Comparison of ENCODE assay signal across 1 cellular context in the genomic region with DNA sequence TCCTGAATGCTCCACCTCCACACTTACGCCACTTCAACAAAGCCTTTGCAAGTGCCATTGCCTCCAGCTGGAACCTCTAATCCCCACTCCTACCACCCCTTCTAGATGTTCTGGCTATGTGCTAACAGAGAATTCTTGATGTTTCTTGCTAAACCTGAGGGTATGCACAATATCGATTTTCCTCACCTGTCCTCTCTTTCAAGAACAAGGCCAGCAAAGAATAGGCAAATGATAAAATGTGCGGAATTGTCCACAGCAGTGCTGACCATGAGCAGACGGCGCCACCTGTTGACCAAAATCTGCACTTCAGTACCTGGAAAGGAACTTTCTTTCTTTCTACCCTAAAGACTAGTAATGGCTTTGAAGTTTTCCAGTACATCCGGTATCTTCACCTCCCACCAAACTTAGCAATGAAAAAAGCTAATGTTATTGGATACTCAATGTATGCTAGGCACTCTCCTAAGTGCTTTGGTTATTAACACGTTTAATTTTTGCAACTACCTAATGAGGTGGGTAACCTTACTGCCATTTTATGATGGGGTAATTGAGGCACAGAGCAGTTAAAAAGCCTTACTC.
TF ChIP-seq lines count a peak whose summit lies in the region.

No MANE protein-coding gene starts in this region.

TF ChIP-seq in GM12878, 131 proteins besides CTCF, POLR2A, EP300 and RAD21:
- TF ChIP-seq BACH1 (IDR thresholded peaks at IDR 0.05; ENCODE audit: borderline replicate concordance) = no peak
- TF ChIP-seq, protein P1, sequence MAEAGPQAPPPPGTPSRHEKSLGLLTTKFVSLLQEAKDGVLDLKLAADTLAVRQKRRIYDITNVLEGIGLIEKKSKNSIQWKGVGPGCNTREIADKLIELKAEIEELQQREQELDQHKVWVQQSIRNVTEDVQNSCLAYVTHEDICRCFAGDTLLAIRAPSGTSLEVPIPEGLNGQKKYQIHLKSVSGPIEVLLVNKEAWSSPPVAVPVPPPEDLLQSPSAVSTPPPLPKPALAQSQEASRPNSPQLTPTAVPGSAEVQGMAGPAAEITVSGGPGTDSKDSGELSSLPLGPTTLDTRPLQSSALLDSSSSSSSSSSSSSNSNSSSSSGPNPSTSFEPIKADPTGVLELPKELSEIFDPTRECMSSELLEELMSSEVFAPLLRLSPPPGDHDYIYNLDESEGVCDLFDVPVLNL (IDR thresholded peaks at IDR 0.05; ENCODE audit: low read depth, low read length) = no peak
- peak; percentile 84 for TF ChIP-seq SMC3 (IDR thresholded peaks at IDR 0.05; ENCODE audit: borderline replicate concordance, low read length)
- TF ChIP-seq CREB1 (IDR thresholded peaks at IDR 0.05; ENCODE audit: low read depth) = 0 out of 2 replicates have a peak, but pooled peaks have one; percentile 15
- TF ChIP-seq POLR2AphosphoS2 (IDR thresholded peaks at IDR 0.05; ENCODE audit: low read depth, low read length) = no peak
- TF ChIP-seq, protein P2, sequence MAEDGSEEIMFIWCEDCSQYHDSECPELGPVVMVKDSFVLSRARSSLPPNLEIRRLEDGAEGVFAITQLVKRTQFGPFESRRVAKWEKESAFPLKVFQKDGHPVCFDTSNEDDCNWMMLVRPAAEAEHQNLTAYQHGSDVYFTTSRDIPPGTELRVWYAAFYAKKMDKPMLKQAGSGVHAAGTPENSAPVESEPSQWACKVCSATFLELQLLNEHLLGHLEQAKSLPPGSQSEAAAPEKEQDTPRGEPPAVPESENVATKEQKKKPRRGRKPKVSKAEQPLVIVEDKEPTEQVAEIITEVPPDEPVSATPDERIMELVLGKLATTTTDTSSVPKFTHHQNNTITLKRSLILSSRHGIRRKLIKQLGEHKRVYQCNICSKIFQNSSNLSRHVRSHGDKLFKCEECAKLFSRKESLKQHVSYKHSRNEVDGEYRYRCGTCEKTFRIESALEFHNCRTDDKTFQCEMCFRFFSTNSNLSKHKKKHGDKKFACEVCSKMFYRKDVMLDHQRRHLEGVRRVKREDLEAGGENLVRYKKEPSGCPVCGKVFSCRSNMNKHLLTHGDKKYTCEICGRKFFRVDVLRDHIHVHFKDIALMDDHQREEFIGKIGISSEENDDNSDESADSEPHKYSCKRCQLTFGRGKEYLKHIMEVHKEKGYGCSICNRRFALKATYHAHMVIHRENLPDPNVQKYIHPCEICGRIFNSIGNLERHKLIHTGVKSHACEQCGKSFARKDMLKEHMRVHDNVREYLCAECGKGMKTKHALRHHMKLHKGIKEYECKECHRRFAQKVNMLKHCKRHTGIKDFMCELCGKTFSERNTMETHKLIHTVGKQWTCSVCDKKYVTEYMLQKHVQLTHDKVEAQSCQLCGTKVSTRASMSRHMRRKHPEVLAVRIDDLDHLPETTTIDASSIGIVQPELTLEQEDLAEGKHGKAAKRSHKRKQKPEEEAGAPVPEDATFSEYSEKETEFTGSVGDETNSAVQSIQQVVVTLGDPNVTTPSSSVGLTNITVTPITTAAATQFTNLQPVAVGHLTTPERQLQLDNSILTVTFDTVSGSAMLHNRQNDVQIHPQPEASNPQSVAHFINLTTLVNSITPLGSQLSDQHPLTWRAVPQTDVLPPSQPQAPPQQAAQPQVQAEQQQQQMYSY (CRISPR knock-in tag; IDR thresholded peaks at IDR 0.05) = no peak
- TF ChIP-seq RB1 (IDR thresholded peaks at IDR 0.05; ENCODE audit: borderline replicate concordance) = peak; percentile 56; the same call in 1 of the 2 replicates
- TF ChIP-seq YY1 (IDR thresholded peaks at IDR 0.05; ENCODE audit: low read depth, low read length) = peak; percentile 39; the same call in 1 of the 2 replicates
- 0 out of 3 replicates have a peak, but pooled peaks have one; percentile 17 for TF ChIP-seq POU2F2 (IDR thresholded peaks at IDR 0.05; ENCODE audit: borderline replicate concordance, low read depth, low read length)
- TF ChIP-seq ZNF24 (IDR thresholded peaks at IDR 0.05) = no peak
- TF ChIP-seq MYC (IDR thresholded peaks at IDR 0.05; ENCODE audit: insufficient read depth, insufficient read length, insufficient replicate concordance, low read length, severe bottlenecking) = no peak
